In genomic region chr1:5386371-5386770, GRCh38 we compare ENCODE assay signal across 10 cellular contexts.
"Had no signal": no experiment of that assay in that cellular context is flagged by ENCODE, and none has a peak within 500 bp of the region (broad histone marks: within the 10 kb centered on the region; RNA-seq: fewer than 3 reads in every experiment).

No MANE protein-coding gene starts in this region.

- H3K4me3 ChIP-seq: GM23248, HAP-1, K562 had no signal

- H3K27ac ChIP-seq: GM23248, HL-60 had no signal

- H3K4me1 ChIP-seq: HAP-1 had no signal

- DNase-seq: GM23248, GOT3, H7, HFFc6, KG1 had no signal

- H3K9me3 ChIP-seq: HAP-1 had no signal

- ATAC-seq: HCT116, HepG2, K562 had no signal

- H3K36me3 ChIP-seq: HAP-1 had no signal
